ENCODE assay signal across 1 cellular context in the genomic region with DNA sequence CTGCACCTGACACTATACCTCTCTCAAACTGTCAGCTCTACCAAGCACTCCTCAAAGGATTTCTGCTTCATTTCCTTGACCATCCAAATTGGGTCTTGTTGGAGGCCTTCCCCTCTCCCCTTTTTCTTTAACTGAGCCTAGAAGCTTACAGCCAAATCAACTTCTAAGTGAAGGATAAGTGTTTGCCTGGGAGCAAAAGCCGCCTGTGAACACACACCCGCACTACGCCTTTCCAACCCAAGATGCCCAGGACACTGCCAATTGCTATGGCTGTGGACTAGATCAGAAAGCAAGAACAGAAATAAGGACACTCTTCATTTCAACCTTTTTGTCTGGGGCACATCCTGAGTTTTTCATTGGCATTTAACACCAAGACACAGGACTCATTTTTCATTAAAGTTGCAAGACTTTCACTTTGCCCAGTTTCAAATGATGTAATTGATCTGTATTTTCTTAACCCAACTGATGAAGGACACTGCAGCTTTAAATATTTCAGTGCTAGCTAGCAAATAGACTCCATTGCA.
TF ChIP-seq lines count a peak whose summit lies in the region.

No MANE protein-coding gene starts in this region.

TF ChIP-seq in GM23338, 12 proteins besides CTCF, POLR2A, EP300 and RAD21 (continued from another document):
- TF ChIP-seq ETS1 (IDR thresholded peaks at IDR 0.05) = no peak
- no peak for TF ChIP-seq EZH2 (IDR thresholded peaks at IDR 0.05; ENCODE audit: low read depth, unreplicated experiment)
- TF ChIP-seq POLR2AphosphoS5 (IDR thresholded peaks at IDR 0.05; ENCODE audit: low read depth) = no peak
TF ChIP-seq in GM23338: peak in this region for 0.
